ENCODE assay signal across 31 cellular contexts in genomic region chr21:40736145-40736544, GRCh38.
A peak's percentile ranks its signal among the peaks of the same experiment; 100 is the strongest.
DNase-seq lines count a peak whose midpoint lies in the region; ATAC-seq, FAIRE-seq and TF ChIP-seq lines count a peak whose summit lies in the region.
"Had no signal": no experiment of that assay in that cellular context is flagged by ENCODE, and none has a peak within 500 bp of the region (broad histone marks: within the 10 kb centered on the region; RNA-seq: fewer than 3 reads in every experiment).

No MANE protein-coding gene starts in this region.

- DNase-seq in HepG2 (ENCODE audit: low spot score) (no peak), right lobe of liver (no peak), esophagus muscularis mucosa (ENCODE audit: extremely low spot score) (peak; percentile 78), H54 (ENCODE audit: insufficient read length, low spot score) (no peak)
- DNase-seq: 8988T; ACHN; AML-193; BE2C; C1 segment of cervical spinal cord; Caco-2; Calu3; CD4-positive, alpha-beta memory T cell; CD4-positive, alpha-beta T cell; CD4-positive, CD25-positive, alpha-beta regulatory T cell; CD8-positive, alpha-beta memory T cell; CD8-positive, alpha-beta T cell; COR-L47; DMS 273 treated with DMSO at 0.1 percent for 48 hours; DMS153; DMS53; DMS79; DMS79 treated with DMSO at 0.1 percent for 48 hours; DND-41; EL had no signal

- H3K27me3 ChIP-seq in HepG2 (ENCODE audit: control insufficient read depth in 1 of 2, insufficient read depth in 2 of 2, low read length in 2 of 2) (no peaks in the 10 kb centered on the region), right lobe of liver (no peaks in the 10 kb centered on the region), esophagus muscularis mucosa (peaks cover 0 to 20% (median 0%) of the 10 kb centered on the region in 4 donors)
- H3K27me3 ChIP-seq: BE2C; BLaER1; BLaER1 treated with 17β-estradiol and CSF1 and Interleukin-3, amounts not matched to agents 10 nM and 100 nM had no signal

- in situ Hi-C loops in HepG2 (cut with HindIII; ENCODE audit: extremely low pct_ligation_motif_present, low pct_unique_long_range_greater_than_20kb): no loop called here

- H3K36me3 ChIP-seq in HepG2 (replicated peaks in 1 of 2; ENCODE audit: control insufficient read depth in 1 of 2, insufficient read depth in 2 of 2, low read length in 2 of 2) (no peaks in the 10 kb centered on the region), right lobe of liver (no peaks in the 10 kb centered on the region), esophagus muscularis mucosa (no peaks in the 10 kb centered on the region)
- H3K36me3 ChIP-seq: BE2C; BLaER1; BLaER1 treated with 17β-estradiol and CSF1 and Interleukin-3, amounts not matched to agents 10 nM and 100 nM had no signal

- TF ChIP-seq POLR2A in HepG2 (IDR thresholded peaks at IDR 0.05; ENCODE audit: insufficient read depth in 1 of 2, low read depth in 2 of 2, low read length in 2 of 2) (no peak), right lobe of liver (IDR thresholded peaks at IDR 0.05) (no peak), esophagus muscularis mucosa (IDR thresholded peaks at IDR 0.05; ENCODE audit: low read depth) (no peak), H54 (IDR thresholded peaks at IDR 0.05; ENCODE audit: low read depth, low read length) (no peak)

- H3K27ac ChIP-seq in HepG2 (ENCODE audit: extremely low read length, insufficient read depth, low read length) (no peak overlapping the region), right lobe of liver (no peak overlapping the region), esophagus muscularis mucosa (replicated peaks in 1 of 4) (no peak overlapping the region)
- H3K27ac ChIP-seq: 22Rv1; A549; BLaER1; BLaER1 treated with 17β-estradiol and CSF1 and Interleukin-3, amounts not matched to agents 10 nM and 100 nM; C4-2B had no signal

- H3K79me2 ChIP-seq in HepG2 (ENCODE audit: insufficient read depth, low read length): no peaks in the 10 kb centered on the region

- TF ChIP-seq CTCF in HepG2 (CRISPR knock-in tag; IDR thresholded peaks at IDR 0.05) (no peak), right lobe of liver (IDR thresholded peaks at IDR 0.05) (no peak), esophagus muscularis mucosa (IDR thresholded peaks at IDR 0.05) (no peak)

- H2AFZ ChIP-seq in HepG2 (ENCODE audit: low read length): no peak overlapping the region

- POLR2A ChIA-PET in HepG2 (lab: Yijun Ruan, JAX): no interaction called here

- H3K4me1 ChIP-seq in HepG2 (ENCODE audit: insufficient read depth, low read length): no peaks in the 10 kb centered on the region
- H3K4me1 ChIP-seq in right lobe of liver: no peaks in the 10 kb centered on the region
- no peaks in the 10 kb centered on the region for H3K4me1 ChIP-seq in esophagus muscularis mucosa
- H3K4me1 ChIP-seq: A549; BE2C; BLaER1; BLaER1 treated with 17β-estradiol and CSF1 and Interleukin-3, amounts not matched to agents 10 nM and 100 nM; Caco-2 had no signal

- no peak overlapping the region for H3K9ac ChIP-seq in HepG2 (ENCODE audit: insufficient read depth, low read depth, low read length)
- H3K9ac ChIP-seq: BLaER1; BLaER1 treated with 17β-estradiol and CSF1 and Interleukin-3, amounts not matched to agents 10 nM and 100 nM had no signal

- TF ChIP-seq EP300 in HepG2 (IDR thresholded peaks at IDR 0.05; ENCODE audit: low read depth in 2 of 2, low read length in 2 of 2): no peak
- no peak for TF ChIP-seq EP300 in HepG2 (CRISPR knock-in tag; IDR thresholded peaks at IDR 0.05; ENCODE audit: borderline replicate concordance)
- TF ChIP-seq EP300 in esophagus muscularis mucosa (IDR thresholded peaks at IDR 0.05): no peak

- no peak overlapping the region for H3K4me3 ChIP-seq in HepG2 (replicated peaks in 1 of 3; ENCODE audit: insufficient read depth in 1 of 3, low read depth in 2 of 3, low read length in 3 of 3)
- H3K4me3 ChIP-seq in right lobe of liver: no peak overlapping the region
- no peak overlapping the region for H3K4me3 ChIP-seq in esophagus muscularis mucosa
- H3K4me3 ChIP-seq: A549; BLaER1; BLaER1 treated with 17β-estradiol and CSF1 and Interleukin-3, amounts not matched to agents 10 nM and 100 nM had no signal

- H3K4me2 ChIP-seq in HepG2 (ENCODE audit: low read depth, low read length): no peak overlapping the region
- H3K4me2 ChIP-seq: A549; BLaER1; BLaER1 treated with 17β-estradiol and CSF1 and Interleukin-3, amounts not matched to agents 10 nM and 100 nM had no signal

- no peaks in the 10 kb centered on the region for H4K20me1 ChIP-seq in HepG2 (ENCODE audit: insufficient read depth, low read length)
- H4K20me1 ChIP-seq: BLaER1; BLaER1 treated with 17β-estradiol and CSF1 and Interleukin-3, amounts not matched to agents 10 nM and 100 nM had no signal

- CTCF ChIA-PET in HepG2 (lab: Yijun Ruan, JAX; ENCODE audit: low intra/inter-chr PET ratio, low total read pairs): no interaction called here

- intact Hi-C loops in HepG2 (cut with micrococcal nuclease; ENCODE audit: unreplicated experiment) (no loop called here), right lobe of liver (cut with DNase I) (no loop called here), esophagus muscularis mucosa (cut with DNase I) (no loop called here)

- WGBS in HepG2 (ENCODE audit: low lambda C conversion rate): 0% methylated on average over 3 of the region's 3 CpGs
- 50% methylated on average over 3 of the region's 3 CpGs for WGBS in right lobe of liver (ENCODE audit: insufficient coverage, low coverage, low lambda C conversion rate, missing lambda C conversion rate)
- 78% methylated on average over 3 of the region's 3 CpGs for WGBS in esophagus muscularis mucosa

- FAIRE-seq in HepG2 (lab: Jason Lieb, UNC): no peak
- no peak for FAIRE-seq in H54 (lab: Jason Lieb, UNC)
- FAIRE-seq: A204.1, A549, D721Med had no signal

- no TSS peak for BruUV-seq in HepG2 (replicated peaks; lab: Mats Ljungman, UMichigan)

- ATAC-seq in HepG2 (no peak), right lobe of liver (no peak)
- ATAC-seq: A549; CD8-positive, alpha-beta T cell had no signal

- no peak for TF ChIP-seq RAD21 in HepG2 (CRISPR knock-in tag; IDR thresholded peaks at IDR 0.05)

- H3K9me3 ChIP-seq in HepG2 (ENCODE audit: low read length) (peaks cover 98% of the 10 kb centered on the region), right lobe of liver (no peaks in the 10 kb centered on the region), esophagus muscularis mucosa (no peaks in the 10 kb centered on the region)
- H3K9me3 ChIP-seq: A549; BE2C; BLaER1; BLaER1 treated with 17β-estradiol and CSF1 and Interleukin-3, amounts not matched to agents 10 nM and 100 nM; Caco-2 had no signal

TF ChIP-seq in HepG2, 621 proteins besides CTCF, POLR2A, EP300 and RAD21:
- TF ChIP-seq ZNF136 (CRISPR knock-in tag; IDR thresholded peaks at IDR 0.05; ENCODE audit: low read depth) (no peak), HOXA9 (CRISPR knock-in tag; IDR thresholded peaks at IDR 0.05; ENCODE audit: borderline replicate concordance) (no peak), ZBTB14 (CRISPR knock-in tag; IDR thresholded peaks at IDR 0.05) (no peak), HOXA3 (CRISPR knock-in tag; IDR thresholded peaks at IDR 0.05) (no peak), ZNF281 (CRISPR knock-in tag; IDR thresholded peaks at IDR 0.05; ENCODE audit: borderline replicate concordance) (no peak), ATF7 (IDR thresholded peaks at IDR 0.05) (peak; percentile 61; the same call in 1 of the 2 replicates), ATF7 (CRISPR knock-in tag; IDR thresholded peaks at IDR 0.05) (no peak)
